In the genomic region with DNA sequence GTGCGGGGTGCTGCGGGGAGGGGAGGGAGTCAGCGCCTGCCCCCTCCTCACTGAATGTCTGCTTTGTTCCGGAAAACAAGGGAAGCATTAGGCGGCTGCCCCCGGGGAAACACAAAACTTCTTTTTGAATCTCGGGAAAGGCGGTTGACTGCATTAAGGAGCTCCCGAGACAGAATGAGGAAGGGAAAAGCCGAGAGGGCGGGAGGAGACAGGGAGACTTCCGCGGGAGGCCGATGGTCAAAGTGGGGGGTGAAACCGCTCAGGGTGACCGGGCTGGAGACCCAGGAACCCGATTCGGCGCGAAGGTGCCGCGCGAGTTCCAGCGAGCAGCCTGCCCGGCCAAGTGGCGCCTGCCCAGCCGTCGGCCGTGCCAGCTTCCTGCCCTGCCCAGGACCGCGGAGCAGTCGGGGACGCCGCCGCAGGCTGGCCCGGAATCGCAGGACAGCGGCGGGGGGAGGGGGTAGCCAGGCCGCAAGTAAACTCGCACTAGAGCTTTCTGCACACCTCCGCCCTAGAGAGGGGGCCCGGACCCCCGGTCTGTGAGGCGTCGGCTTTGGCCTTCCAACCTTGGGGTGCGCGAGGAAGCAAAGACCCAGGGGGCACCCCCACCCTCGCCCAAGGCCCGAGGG, we compare ENCODE assay signal across 9 cellular contexts. TPM values are rescaled to one million over a fixed set of nuclear protein-coding genes. Genes with fewer than 3 reads are reported as not detected.
DNase-seq lines count a peak whose midpoint lies in the region; ATAC-seq and TF ChIP-seq lines count a peak whose summit lies in the region.
"Had no signal": no experiment of that assay in that cellular context is flagged by ENCODE, and none has a peak within 500 bp of the region (broad histone marks: within the 10 kb centered on the region; RNA-seq: fewer than 3 reads in every experiment).

No MANE protein-coding gene starts in this region.

- peak overlapping the region in 1 of 2 donors; percentile 91 for H3K27ac Mint-ChIP-seq in activated naive CD4-positive, alpha-beta T cell treated with anti-CD3 and anti-CD28 coated beads, Interleukin-2, amount 50 U/mL, for 72 hours
- no peak overlapping the region for H3K27ac Mint-ChIP-seq in progenitor cell of endocrine pancreas

- DNase-seq in COLO668 (lab: John Stamatoyannopoulos, UW; ENCODE audit: unreplicated experiment) (peak; percentile 64), left cardiac atrium (peak; percentile 66), progenitor cell of endocrine pancreas (ENCODE audit: low spot score, unreplicated experiment) (no peak), NCI-H1436 (lab: John Stamatoyannopoulos, UW) (no peak), inferior parietal cortex (ENCODE audit: extremely low spot score) (no peak), NCI-H1048 (lab: John Stamatoyannopoulos, UW) (no peak)
- DNase-seq in activated naive CD4-positive, alpha-beta T cell treated with anti-CD3 and anti-CD28 coated beads, Interleukin-2, amount 50 U/mL, for 72 hours (ENCODE audit: low spot score in 2 of 2): no peak

- no peak for TF ChIP-seq CTCF in progenitor cell of endocrine pancreas (IDR thresholded peaks at IDR 0.05; ENCODE audit: unreplicated experiment)

- peaks cover 11% of the 10 kb centered on the region for H3K4me1 Mint-ChIP-seq in progenitor cell of endocrine pancreas (ENCODE audit: low read depth)

- H3K4me3 Mint-ChIP-seq in progenitor cell of endocrine pancreas (ENCODE audit: low read depth): peak overlapping the region; percentile 53

- peaks cover 40% of the 10 kb centered on the region for H3K27me3 Mint-ChIP-seq in progenitor cell of endocrine pancreas

- intact Hi-C loops in left cardiac atrium (cut with DNase I): loop anchor here (5.0 to 10.0 kb wide), 2 partner anchors 46 to 418 kb away; no protein-coding TSS in a partner anchor

- no peaks in the 10 kb centered on the region for H3K9me3 Mint-ChIP-seq in activated naive CD4-positive, alpha-beta T cell treated with anti-CD3 and anti-CD28 coated beads, Interleukin-2, amount 50 U/mL, for 72 hours
- no peaks in the 10 kb centered on the region for H3K9me3 Mint-ChIP-seq in progenitor cell of endocrine pancreas (ENCODE audit: low read depth)
- H3K9me3 Mint-ChIP-seq: T-helper 1 cell treated with Interleukin-12 subunit alpha and Interleukin-12 subunit beta and Interleukin-4 antibody, amounts not matched to agents 30 μg/mL and 1 μg/mL, for 36 hours had no signal

- H3K36me3 Mint-ChIP-seq in activated naive CD4-positive, alpha-beta T cell treated with anti-CD3 and anti-CD28 coated beads, Interleukin-2, amount 50 U/mL, for 72 hours: no peaks in the 10 kb centered on the region
- peaks cover 3% of the 10 kb centered on the region for H3K36me3 Mint-ChIP-seq in progenitor cell of endocrine pancreas (ENCODE audit: insufficient read depth)

- ATAC-seq in HG02642 (IDR thresholded peaks at IDR 0.05; ENCODE audit: poor library complexity, unreplicated experiment): peak; percentile 13
- ATAC-seq in activated naive CD4-positive, alpha-beta T cell treated with anti-CD3 and anti-CD28 coated beads, Interleukin-2, amount 50 U/mL, for 72 hours: peak; percentile 13 to 28
- ATAC-seq in left cardiac atrium: peak; percentile 56 to 57

RNA-seq across cellular contexts. Expression of gene BCOR, which starts 55.1 kb away (rescaled TPM):
- total RNA-seq in activated naive CD4-positive, alpha-beta T cell treated with anti-CD3 and anti-CD28 coated beads, Interleukin-2, amount 50 U/mL, for 72 hours: 10 to 100 TPM; 46.9 to 48.3 TPM
- 10 to 100 TPM; 10.8 to 21.6 TPM for total RNA-seq in left cardiac atrium
- total RNA-seq in progenitor cell of endocrine pancreas: 20.5 TPM in 2 replicates

Comparison
In these comparisons a context has a peak if more than half of its experiments do, and no peak if none do; other contexts are left out.
1. DNase-seq: peak in COLO668 (single experiment) and left cardiac atrium (single experiment); none in activated naive CD4-positive, alpha-beta T cell treated with anti-CD3 and anti-CD28 coated beads, Interleukin-2, amount 50 U/mL, for 72 hours (0 of 2), progenitor cell of endocrine pancreas (single experiment), NCI-H1436 (single experiment), inferior parietal cortex (single experiment) and NCI-H1048 (single experiment).
2. Peak in every context shown above with its lines, with median percentiles within 50 percentile points of each other: ATAC-seq.